Comparison of ENCODE assay signal across 12 cellular contexts in genomic region chr12:118436002-118436724, GRCh38. TPM values are rescaled to one million over a fixed set of nuclear protein-coding genes. Genes with fewer than 3 reads are reported as not detected.
DNase-seq lines count a peak whose midpoint lies in the region; ATAC-seq and TF ChIP-seq lines count a peak whose summit lies in the region.
"Had no signal": no experiment of that assay in that cellular context is flagged by ENCODE, and none has a peak within 500 bp of the region (broad histone marks: within the 10 kb centered on the region; RNA-seq: fewer than 3 reads in every experiment).

No MANE protein-coding gene starts in this region.

- ATAC-seq in DND-41 (ENCODE audit: insufficient read depth, low read depth) (no peak), SK-N-SH treated with all-trans-retinoic acid at 6 μM for 48 hours (peak; percentile 56; the same call in 2 of the 3 replicates), GM18520 (IDR thresholded peaks at IDR 0.05; ENCODE audit: unreplicated experiment) (no peak)

- H3K4me1 ChIP-seq in DND-41 (ENCODE audit: insufficient read depth, low read length) (no peaks in the 10 kb centered on the region), breast epithelium (no peaks in the 10 kb centered on the region)
- H3K4me1 ChIP-seq: HAP-1 had no signal

- DNase-seq in DND-41 (no peak), HT-29 (ENCODE audit: low spot score) (peak; percentile 46), inferior parietal cortex (ENCODE audit: extremely low spot score) (peak; percentile 18), foreskin melanocyte (no peak), breast epithelium (ENCODE audit: low spot score in 2 of 2) (no peak)
- DNase-seq in T-helper 2 cell treated with Interferon-gamma antibody and Interleukin-4, amounts not matched to agents 5 μg/mL and 100 μg/mL, for 36 hours (ENCODE audit: low spot score): no peak
- DNase-seq: activated CD4-positive, alpha-beta memory T cell treated with anti-CD3 and anti-CD28 coated beads for 36 hours had no signal

- H3K27me3 ChIP-seq in DND-41 (ENCODE audit: insufficient read depth, low read length, poor library complexity): no peaks in the 10 kb centered on the region
- H3K27me3 ChIP-seq in breast epithelium: no peaks in the 10 kb centered on the region

- H3K79me2 ChIP-seq in DND-41 (ENCODE audit: insufficient read depth, low read length): no peaks in the 10 kb centered on the region

- no peaks in the 10 kb centered on the region for H4K20me1 ChIP-seq in DND-41 (ENCODE audit: insufficient read depth, low read length)

- no peaks in the 10 kb centered on the region for H3K9me3 Mint-ChIP-seq in T-helper 2 cell treated with Interferon-gamma antibody and Interleukin-4, amounts not matched to agents 5 μg/mL and 100 μg/mL, for 36 hours
- H3K9me3 Mint-ChIP-seq: central memory CD8-positive, alpha-beta T cell had no signal

- no peak overlapping the region for H2AFZ ChIP-seq in DND-41 (ENCODE audit: low read depth, low read length)

- intact Hi-C loops in breast epithelium (cut with DNase I; ENCODE audit: low total_unique reads): loop anchor here (5.0 kb wide), 1 partner anchor 256 kb away; no protein-coding TSS in a partner anchor

- H3K9me3 ChIP-seq in DND-41 (ENCODE audit: insufficient read depth, low read length, severe bottlenecking) (no peaks in the 10 kb centered on the region), breast epithelium (no peaks in the 10 kb centered on the region)
- H3K9me3 ChIP-seq: HAP-1, thoracic aorta had no signal

- no peak overlapping the region for H3K27ac Mint-ChIP-seq in T-helper 2 cell treated with Interferon-gamma antibody and Interleukin-4, amounts not matched to agents 5 μg/mL and 100 μg/mL, for 36 hours
- H3K27ac Mint-ChIP-seq: activated CD4-positive, alpha-beta memory T cell treated with anti-CD3 and anti-CD28 coated beads for 36 hours had no signal

- H3K36me3 Mint-ChIP-seq in T-helper 2 cell treated with Interferon-gamma antibody and Interleukin-4, amounts not matched to agents 5 μg/mL and 100 μg/mL, for 36 hours (ENCODE audit: low read depth): no peaks in the 10 kb centered on the region
- H3K36me3 Mint-ChIP-seq: activated CD4-positive, alpha-beta memory T cell treated with anti-CD3 and anti-CD28 coated beads for 36 hours had no signal

- no peak overlapping the region for H3K9ac ChIP-seq in DND-41 (ENCODE audit: low read depth, low read length)

- H3K4me3 ChIP-seq in DND-41 (ENCODE audit: low read depth in 1 of 2, low read length in 2 of 2) (no peak overlapping the region), breast epithelium (no peak overlapping the region)
- H3K4me3 ChIP-seq: HAP-1, thoracic aorta had no signal

- H3K4me2 ChIP-seq in DND-41 (ENCODE audit: insufficient read depth, low read length): no peak overlapping the region

- no peak overlapping the region for H3K4me3 Mint-ChIP-seq in T-helper 2 cell treated with Interferon-gamma antibody and Interleukin-4, amounts not matched to agents 5 μg/mL and 100 μg/mL, for 36 hours
- H3K4me3 Mint-ChIP-seq: activated CD4-positive, alpha-beta memory T cell treated with anti-CD3 and anti-CD28 coated beads for 36 hours; central memory CD8-positive, alpha-beta T cell had no signal

- TF ChIP-seq CTCF in DND-41 (IDR thresholded peaks at IDR 0.05; ENCODE audit: borderline replicate concordance, extremely low read depth, low read length, poor library complexity, severe bottlenecking) (peak; percentile 41), breast epithelium (IDR thresholded peaks at IDR 0.05) (no peak)

- no peaks in the 10 kb centered on the region for H3K27me3 Mint-ChIP-seq in T-helper 2 cell treated with Interferon-gamma antibody and Interleukin-4, amounts not matched to agents 5 μg/mL and 100 μg/mL, for 36 hours (ENCODE audit: low read depth)

- H3K4me1 Mint-ChIP-seq in T-helper 2 cell treated with Interferon-gamma antibody and Interleukin-4, amounts not matched to agents 5 μg/mL and 100 μg/mL, for 36 hours (ENCODE audit: low read depth): no peaks in the 10 kb centered on the region
- H3K4me1 Mint-ChIP-seq: central memory CD8-positive, alpha-beta T cell had no signal

- H3K36me3 ChIP-seq in DND-41 (ENCODE audit: insufficient read depth, low read length) (no peaks in the 10 kb centered on the region), breast epithelium (no peaks in the 10 kb centered on the region)
- H3K36me3 ChIP-seq: HAP-1, thoracic aorta had no signal

- H3K27ac ChIP-seq in DND-41 (ENCODE audit: low read length): no peak overlapping the region
- H3K27ac ChIP-seq in breast epithelium: no peak overlapping the region
- H3K27ac ChIP-seq: thoracic aorta had no signal

- TF ChIP-seq POLR2A in breast epithelium (IDR thresholded peaks at IDR 0.05): no peak

TF ChIP-seq in SK-N-SH treated with all-trans-retinoic acid at 6 μM for 48 hours, 23 proteins besides CTCF, POLR2A, EP300 and RAD21:
- TF ChIP-seq ZNF8 (CRISPR knock-in tag; IDR thresholded peaks at IDR 0.05) (no peak), CSRNP3 (CRISPR knock-in tag; IDR thresholded peaks at IDR 0.05) (no peak), CSDC2 (CRISPR knock-in tag; IDR thresholded peaks at IDR 0.05) (no peak), ZNF565 (CRISPR knock-in tag; conservative IDR thresholded peaks at IDR 0.05; ENCODE audit: low read depth) (no peak)

RNA-seq across cellular contexts. Expression of gene SUDS3, which starts 59.8 kb away (rescaled TPM):
- 32.2 and 33.6 TPM in 2 replicates for total RNA-seq in HT-29 (2014; rRNA removed; shearing (Covaris generic))
- total RNA-seq in breast epithelium: 10 to 100 TPM; 38.9 to 66.3 (median 47.2) TPM

Comparison
In these comparisons a context has a peak if more than half of its experiments do, and no peak if none do; other contexts are left out.
1. DNase-seq: peak in HT-29 (single experiment) and inferior parietal cortex (single experiment); none in DND-41 (single experiment), foreskin melanocyte (single experiment), T-helper 2 cell treated with Interferon-gamma antibody and Interleukin-4, amounts not matched to agents 5 μg/mL and 100 μg/mL, for 36 hours (single experiment) and breast epithelium (0 of 2).